ENCODE assay signal across 1 cellular context in genomic region chr19:5578094-5578846, GRCh38.
A peak's percentile ranks its signal among the peaks of the same experiment; 100 is the strongest.
TF ChIP-seq lines count a peak whose summit lies in the region.

No MANE protein-coding gene starts in this region.

TF ChIP-seq in H1, 55 proteins besides CTCF, POLR2A, EP300 and RAD21:
- TF ChIP-seq GABPA (IDR thresholded peaks at IDR 0.05; ENCODE audit: borderline replicate concordance, insufficient read depth, low read length) = peak; percentile 60; the same call in 1 of the 2 replicates
- TF ChIP-seq NANOG (IDR thresholded peaks at IDR 0.05; ENCODE audit: insufficient read depth, low read depth, low read length, poor library complexity, severe bottlenecking) = no peak
